12 cellular contexts compared by ENCODE assay signal in genomic region chr4:38314663-38315062, GRCh38.
DNase-seq lines count a peak whose midpoint lies in the region; ATAC-seq, FAIRE-seq and TF ChIP-seq lines count a peak whose summit lies in the region.
"Had no signal": no experiment of that assay in that cellular context is flagged by ENCODE, and none has a peak within 500 bp of the region (broad histone marks: within the 10 kb centered on the region; RNA-seq: fewer than 3 reads in every experiment).

No MANE protein-coding gene starts in this region.

- 71% methylated on average over 4 of the region's 5 CpGs for WGBS in mesenchymal stem cell

- H3K4me1 ChIP-seq in mesenchymal stem cell (ENCODE audit: control insufficient read depth, insufficient read depth, low read depth, low read length) (peaks cover 2% of the 10 kb centered on the region), vagina (peaks cover 37% of the 10 kb centered on the region)

- peak; percentile 25 for DNase-seq in NCI-H510A (lab: John Stamatoyannopoulos, UW)
- DNase-seq in NCI-H510A treated with DMSO at 0.1 percent for 48 hours (lab: John Stamatoyannopoulos, UW), result no peak
- DNase-seq in bronchial epithelial cell (ENCODE audit: low read depth), result peak; percentile 95
- DNase-seq in mesenchymal stem cell, result no peak
- no peak for DNase-seq in vagina (ENCODE audit: extremely low spot score in 2 of 2)
- DNase-seq in DMS79 treated with DMSO at 0.1 percent for 48 hours (lab: John Stamatoyannopoulos, UW), result no peak
- no peak for DNase-seq in T-helper 1 cell
- DNase-seq: DMS153; stimulated activated CD4-positive, alpha-beta T cell treated with anti-CD3 and anti-CD28 coated beads, Interleukin-1b, Interleukin-23, amount 100 ng/mL, for 48 hours had no signal

- H3K14ac ChIP-seq in mesenchymal stem cell (ENCODE audit: low read length in 2 of 2), result no peak overlapping the region

- peak overlapping the region; percentile 40 for H3K9ac ChIP-seq in mesenchymal stem cell (ENCODE audit: low read length)

- H2BK5ac ChIP-seq in mesenchymal stem cell (ENCODE audit: low read depth, low read length, poor library complexity, severe bottlenecking), result no peak overlapping the region

- H3K4me2 ChIP-seq in mesenchymal stem cell (ENCODE audit: low read length, poor library complexity, severe bottlenecking), result no peak overlapping the region

- H3K27me3 ChIP-seq in bronchial epithelial cell (ENCODE audit: control insufficient read depth, insufficient read depth, low read length) (no peaks in the 10 kb centered on the region), mesenchymal stem cell (ENCODE audit: control insufficient read depth in 1 of 2, insufficient read depth in 1 of 2, low read length in 2 of 2) (no peaks in the 10 kb centered on the region), vagina (no peaks in the 10 kb centered on the region)

- H2BK12ac ChIP-seq in mesenchymal stem cell (ENCODE audit: low read length in 2 of 2), result no peak overlapping the region

- no peak overlapping the region for H3K23ac ChIP-seq in mesenchymal stem cell (ENCODE audit: low read length in 2 of 2)

- H3K4me3 ChIP-seq in bronchial epithelial cell (ENCODE audit: low read depth, low read length), result no peak overlapping the region
- no peak overlapping the region for H3K4me3 ChIP-seq in mesenchymal stem cell (ENCODE audit: insufficient read depth in 1 of 2, low read depth in 1 of 2, low read length in 2 of 2)
- no peak overlapping the region for H3K4me3 ChIP-seq in vagina

- H3K79me1 ChIP-seq in mesenchymal stem cell (replicated peaks; ENCODE audit: low read length, poor library complexity, severe bottlenecking), result no peaks in the 10 kb centered on the region

- H3K36me3 ChIP-seq in bronchial epithelial cell (ENCODE audit: control insufficient read depth, insufficient read depth, low read length) (no peaks in the 10 kb centered on the region), mesenchymal stem cell (ENCODE audit: control insufficient read depth in 1 of 2, insufficient read depth in 2 of 2, low read depth in 1 of 2, low read length in 2 of 2) (no peaks in the 10 kb centered on the region), vagina (no peaks in the 10 kb centered on the region)

- intact Hi-C loops in vagina (cut with DNase I), result loop anchor here (5.0 kb wide), 1 partner anchor 348 kb away; the partner anchor contains the start of gene KLF3

- no peak overlapping the region for H2AFZ ChIP-seq in mesenchymal stem cell (ENCODE audit: low read depth, low read length)

- H2BK15ac ChIP-seq in mesenchymal stem cell (ENCODE audit: low read depth, poor library complexity, severe bottlenecking), result no peak overlapping the region

- no peak overlapping the region for H2BK120ac ChIP-seq in mesenchymal stem cell (ENCODE audit: low read depth, low read length)

- H3K4ac ChIP-seq in mesenchymal stem cell (ENCODE audit: low read depth in 1 of 2, low read length in 2 of 2), result no peak overlapping the region

- no peak overlapping the region for H3K27ac ChIP-seq in mesenchymal stem cell (ENCODE audit: low read length, poor library complexity, severe bottlenecking)
- peak overlapping the region; percentile 33 for H3K27ac ChIP-seq in vagina

- H2AK5ac ChIP-seq in mesenchymal stem cell (ENCODE audit: low read length, severe bottlenecking), result no peak overlapping the region

- H3K18ac ChIP-seq in mesenchymal stem cell (ENCODE audit: low read depth in 1 of 2, low read length in 2 of 2), result no peak overlapping the region

- no peak for TF ChIP-seq POLR2A in vagina (IDR thresholded peaks at IDR 0.05)

- no peak for TF ChIP-seq CTCF in bronchial epithelial cell (IDR thresholded peaks at IDR 0.05; ENCODE audit: insufficient read depth, low read length, severe bottlenecking)
- TF ChIP-seq CTCF in vagina (IDR thresholded peaks at IDR 0.05), result no peak

- no peak overlapping the region for H4K91ac ChIP-seq in mesenchymal stem cell (ENCODE audit: low read length)

- no peak for ATAC-seq in GM21737 (IDR thresholded peaks at IDR 0.05; ENCODE audit: unreplicated experiment)

- FAIRE-seq in bronchial epithelial cell (lab: Jason Lieb, UNC), result no peak
- FAIRE-seq: A204.1, GM12892 had no signal

- H4K8ac ChIP-seq in mesenchymal stem cell (ENCODE audit: low read length), result no peak overlapping the region

- H3K9me3 ChIP-seq in mesenchymal stem cell (ENCODE audit: control insufficient read depth, low read length), result peaks cover 8% of the 10 kb centered on the region
- H3K9me3 ChIP-seq in vagina, result no peaks in the 10 kb centered on the region

Comparison
In these comparisons a context has a peak if more than half of its experiments do, and no peak if none do; other contexts are left out.
1. DNase-seq: peak in NCI-H510A (single experiment) and bronchial epithelial cell (single experiment); none in NCI-H510A treated with DMSO at 0.1 percent for 48 hours (single experiment), mesenchymal stem cell (single experiment), vagina (0 of 2), DMS79 treated with DMSO at 0.1 percent for 48 hours (single experiment) and T-helper 1 cell (0 of 5).